In genomic region chr6:127464881-127465459, GRCh38 we compare ENCODE assay signal across 8 cellular contexts. TPM values are rescaled to one million over a fixed set of nuclear protein-coding genes. Genes with fewer than 3 reads are reported as not detected.
DNase-seq lines count a peak whose midpoint lies in the region; ATAC-seq and TF ChIP-seq lines count a peak whose summit lies in the region.

No MANE protein-coding gene starts in this region.

- no peak overlapping the region for H3K4me3 ChIP-seq in cardiac fibroblast (replicated peaks in 1 of 2; ENCODE audit: low read depth in 2 of 2, low read length in 2 of 2)

- intact Hi-C loops in left colon (cut with DNase I, micrococcal nuclease) = loop anchor here in 1 of 2 donors (5.0 to 10.0 kb wide), 3 partner anchors 52 to 160 kb away; partner anchors contain the start of gene MTCL3

- ATAC-seq in HG02763 (IDR thresholded peaks at IDR 0.05; ENCODE audit: unreplicated experiment) = peak; percentile 90
- peak; percentile 80 for ATAC-seq in left colon

- DNase-seq in activated gamma-delta T cell treated with Interleukin-2 at 50 U/mL for 16 hours (peak; percentile 30), activated gamma-delta T cell (lab: John Stamatoyannopoulos, UW) (no peak), NCI-H146 treated with DMSO at 0.1 percent for 48 hours (lab: John Stamatoyannopoulos, UW; ENCODE audit: unreplicated experiment) (peak; percentile 51), cardiac fibroblast (ENCODE audit: low read depth in 2 of 2) (peak; percentile 83 to 84), left colon (peak; percentile 64 to 68)
- peak; percentile 57 for DNase-seq in stimulated activated CD4-positive, alpha-beta T cell treated with anti-CD3 and anti-CD28 coated beads, Interleukin-2, amount 100 ng/mL, for 48 hours

- peak overlapping the region; percentile 68; the same call in 1 of the 2 replicates for H3K27ac ChIP-seq in VCaP

- peak; percentile 91 for TF ChIP-seq CTCF in VCaP (conservative IDR thresholded peaks at IDR 0.05)
- TF ChIP-seq CTCF in cardiac fibroblast (IDR thresholded peaks at IDR 0.05; ENCODE audit: low read depth, low read length) = peak; percentile 91

RNA-seq across cellular contexts. Expression of gene KIAA0408, which starts 5.8 kb away (rescaled TPM):
- 1 to 10 TPM; 1.5 to 6.5 TPM for total RNA-seq in left colon
